17 cellular contexts compared by ENCODE assay signal in the genomic region with DNA sequence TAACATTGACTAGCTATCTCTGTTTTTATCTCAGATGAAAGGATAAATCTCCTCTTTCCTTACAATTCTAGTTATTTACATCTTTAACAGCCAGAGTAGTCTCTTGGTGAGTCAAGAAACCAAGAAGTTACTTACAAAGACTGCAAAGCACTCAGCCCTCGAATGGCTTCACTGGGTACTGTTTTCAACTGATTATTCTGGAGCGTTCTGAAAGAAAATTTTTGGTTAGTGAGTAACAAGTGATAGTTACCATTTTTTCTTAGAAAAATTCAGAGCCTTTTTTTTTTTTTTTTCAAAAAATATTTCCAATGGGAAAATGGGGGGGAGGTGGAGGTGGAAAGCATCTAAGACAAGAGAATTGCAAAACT. TPM values are rescaled to one million over a fixed set of nuclear protein-coding genes. Genes with fewer than 3 reads are reported as not detected.
DNase-seq lines count a peak whose midpoint lies in the region; ATAC-seq, FAIRE-seq and TF ChIP-seq lines count a peak whose summit lies in the region.
"Had no signal": no experiment of that assay in that cellular context is flagged by ENCODE, and none has a peak within 500 bp of the region (broad histone marks: within the 10 kb centered on the region; RNA-seq: fewer than 3 reads in every experiment).

No MANE protein-coding gene starts in this region.

- DNase-seq in EL (peak; percentile 74), RWPE2 (ENCODE audit: low spot score) (no peak), fibroblast of pulmonary artery (ENCODE audit: low read depth) (peak; percentile 68), renal cortical epithelial cell (ENCODE audit: low read depth) (peak; percentile 75), amygdala (lab: John Stamatoyannopoulos, UW) (no peak), head of caudate nucleus (no peak), D721Med (ENCODE audit: insufficient read length, low spot score) (no peak)
- no peak for DNase-seq in activated T-cell treated with anti-CD3 and anti-CD28 coated beads, Interleukin-2, amount 50 U/mL, for 4 hours
- DNase-seq: activated B cell treated with CpG ODN at 0.5 μM for 24 hours; CD8-positive, alpha-beta T cell; dermis blood vessel endothelial cell; MM.1S; mucosa of descending colon; NCI-H2171; stimulated activated CD4-positive, alpha-beta T cell treated with anti-CD3 and anti-CD28 coated beads, Interleukin-2, amount 100 ng/mL, for 48 hours had no signal

- no peak for ATAC-seq in RWPE2 (ENCODE audit: low read depth)
- ATAC-seq in activated T-cell treated with anti-CD3 and anti-CD28 coated beads, Interleukin-2, amount 50 U/mL, for 4 hours = no peak
- ATAC-seq: CD8-positive, alpha-beta T cell; mucosa of descending colon had no signal

- no peak overlapping the region for H3K4me3 Mint-ChIP-seq in activated T-cell treated with anti-CD3 and anti-CD28 coated beads, Interleukin-2, amount 50 U/mL, for 4 hours
- H3K4me3 Mint-ChIP-seq: activated B cell treated with CpG ODN at 0.5 μM for 24 hours; activated naive CD4-positive, alpha-beta T cell treated with anti-CD3 and anti-CD28 coated beads, Interleukin-2, amount 50 U/mL, for 24 hours; CD8-positive, alpha-beta T cell had no signal

- H3K4me1 ChIP-seq in RWPE2 (ENCODE audit: insufficient read depth, poor library complexity, severe bottlenecking) = peaks cover 27% of the 10 kb centered on the region

- H3K36me3 ChIP-seq in RWPE2 (ENCODE audit: low read depth) = no peaks in the 10 kb centered on the region

- TF ChIP-seq CTCF in RWPE2 (IDR thresholded peaks at IDR 0.05; ENCODE audit: poor library complexity, severe bottlenecking) = no peak
- TF ChIP-seq CTCF in fibroblast of pulmonary artery (IDR thresholded peaks at IDR 0.05; ENCODE audit: low read length, missing control alignments) = no peak
- no peak for TF ChIP-seq CTCF in D721Med (IDR thresholded peaks at IDR 0.05; ENCODE audit: insufficient read depth, missing control alignments)

- peak overlapping the region; percentile 46 for H3K27ac ChIP-seq in RWPE2 (ENCODE audit: poor library complexity, severe bottlenecking)

- FAIRE-seq in D721Med (lab: Jason Lieb, UNC) = no peak
- FAIRE-seq: H54 had no signal

- H3K4me1 Mint-ChIP-seq in activated T-cell treated with anti-CD3 and anti-CD28 coated beads, Interleukin-2, amount 50 U/mL, for 4 hours (ENCODE audit: low read depth) = no peaks in the 10 kb centered on the region
- H3K4me1 Mint-ChIP-seq: activated B cell treated with CpG ODN at 0.5 μM for 24 hours had no signal

- no peaks in the 10 kb centered on the region for H3K27me3 ChIP-seq in RWPE2 (ENCODE audit: insufficient read depth, poor library complexity, severe bottlenecking)

- H3K27me3 Mint-ChIP-seq in activated T-cell treated with anti-CD3 and anti-CD28 coated beads, Interleukin-2, amount 50 U/mL, for 4 hours (ENCODE audit: low read depth) = no peaks in the 10 kb centered on the region
- H3K27me3 Mint-ChIP-seq: activated B cell treated with CpG ODN at 0.5 μM for 24 hours; activated naive CD4-positive, alpha-beta T cell treated with anti-CD3 and anti-CD28 coated beads, Interleukin-2, amount 50 U/mL, for 24 hours had no signal

- H3K4me3 ChIP-seq in RWPE2 (ENCODE audit: severe bottlenecking) (no peak overlapping the region), fibroblast of pulmonary artery (replicated peaks; ENCODE audit: low read depth, low read length) (no peak overlapping the region)
- H3K4me3 ChIP-seq: mucosa of descending colon had no signal

- H3K9me3 Mint-ChIP-seq in activated T-cell treated with anti-CD3 and anti-CD28 coated beads, Interleukin-2, amount 50 U/mL, for 4 hours = no peaks in the 10 kb centered on the region
- H3K9me3 Mint-ChIP-seq: activated B cell treated with CpG ODN at 0.5 μM for 24 hours; activated naive CD4-positive, alpha-beta T cell treated with anti-CD3 and anti-CD28 coated beads, Interleukin-2, amount 50 U/mL, for 24 hours; CD8-positive, alpha-beta T cell had no signal

- H3K36me3 Mint-ChIP-seq in activated T-cell treated with anti-CD3 and anti-CD28 coated beads, Interleukin-2, amount 50 U/mL, for 4 hours (ENCODE audit: insufficient read depth) = no peaks in the 10 kb centered on the region
- H3K36me3 Mint-ChIP-seq: activated naive CD4-positive, alpha-beta T cell treated with anti-CD3 and anti-CD28 coated beads, Interleukin-2, amount 50 U/mL, for 24 hours; CD8-positive, alpha-beta T cell had no signal

- H3K9me3 ChIP-seq in RWPE2 (ENCODE audit: severe bottlenecking) = no peaks in the 10 kb centered on the region
- H3K9me3 ChIP-seq: mucosa of descending colon had no signal

- intact Hi-C loops in head of caudate nucleus (cut with DNase I) = loop anchor here (5.0 kb wide), 1 partner anchor 81 kb away; a partner anchor contains a TSS

RNA-seq across cellular contexts. Expression of a gene that starts 27.9 kb away (rescaled TPM):
- total RNA-seq in renal cortical epithelial cell = 4.0 and 5.0 TPM in 2 replicates
- 1 to 10 TPM; 5.5 to 6.9 (median 6.3) TPM for total RNA-seq in activated T-cell treated with anti-CD3 and anti-CD28 coated beads, Interleukin-2, amount 50 U/mL, for 4 hours

Comparison
In these comparisons a context has a peak if more than half of its experiments do, and no peak if none do; other contexts are left out.
1. DNase-seq: peak in EL (single experiment), fibroblast of pulmonary artery (single experiment) and renal cortical epithelial cell (single experiment); none in RWPE2 (single experiment), amygdala (0 of 56), activated T-cell treated with anti-CD3 and anti-CD28 coated beads, Interleukin-2, amount 50 U/mL, for 4 hours (single experiment), head of caudate nucleus (0 of 42) and D721Med (single experiment).